In genomic region chr2:239862613-239863012, GRCh38 we compare ENCODE assay signal across 26 cellular contexts.
"Had no signal": no experiment of that assay in that cellular context is flagged by ENCODE, and none has a peak within 500 bp of the region (broad histone marks: within the 10 kb centered on the region; RNA-seq: fewer than 3 reads in every experiment).

No MANE protein-coding gene starts in this region.

- H3K4me3 ChIP-seq: coronary artery, dorsolateral prefrontal cortex had no signal

- H3K9me3 Mint-ChIP-seq: activated CD4-positive, alpha-beta T cell treated with anti-CD3 and anti-CD28 coated beads, Interleukin-2, amount 10 ng/mL, durations not matched to agents 7 days and 5 days; activated T-cell treated with anti-CD3 and anti-CD28 coated beads, Interleukin-2, amount 50 U/mL, for 4 hours; activated T-helper 17 cell treated with anti-CD3 and anti-CD28 coated beads, Interleukin-2, amount 50 U/mL, for 72 hours; central memory CD8-positive, alpha-beta T cell; dendritic cell treated with granulocyte-macrophage colony-stimulating factor and Interleukin-4, amounts not matched to agents 40 ng/mL and 50 ng/mL, for 4 days had no signal

- H3K36me3 ChIP-seq: brain microvascular endothelial cell had no signal

- H3K27ac Mint-ChIP-seq: activated CD4-positive, alpha-beta T cell treated with anti-CD3 and anti-CD28 coated beads for 36 hours; activated CD4-positive, alpha-beta T cell treated with anti-CD3 and anti-CD28 coated beads, Interleukin-2, amount 10 ng/mL, durations not matched to agents 7 days and 5 days; activated naive CD8-positive, alpha-beta T cell; activated T-helper 17 cell treated with anti-CD3 and anti-CD28 coated beads, Interleukin-2, amount 50 U/mL, for 72 hours; dendritic cell treated with granulocyte-macrophage colony-stimulating factor and Interleukin-4, amounts not matched to agents 40 ng/mL and 50 ng/mL, for 4 days had no signal

- ATAC-seq: activated CD4-positive, alpha-beta T cell treated with anti-CD3 and anti-CD28 coated beads for 36 hours; activated T-cell treated with anti-CD3 and anti-CD28 coated beads, Interleukin-2, amount 50 U/mL, for 4 hours; activated T-helper 17 cell treated with anti-CD3 and anti-CD28 coated beads, Interleukin-2, amount 50 U/mL, for 72 hours had no signal

- H3K4me3 Mint-ChIP-seq: activated CD4-positive, alpha-beta T cell treated with anti-CD3 and anti-CD28 coated beads for 36 hours; activated CD4-positive, alpha-beta T cell treated with anti-CD3 and anti-CD28 coated beads, Interleukin-2, amount 10 ng/mL, durations not matched to agents 7 days and 5 days; activated naive CD8-positive, alpha-beta T cell; activated T-cell treated with anti-CD3 and anti-CD28 coated beads, Interleukin-2, amount 50 U/mL, for 4 hours; activated T-helper 17 cell treated with anti-CD3 and anti-CD28 coated beads, Interleukin-2, amount 50 U/mL, for 72 hours; central memory CD8-positive, alpha-beta T cell; dendritic cell treated with granulocyte-macrophage colony-stimulating factor and Interleukin-4, amounts not matched to agents 40 ng/mL and 50 ng/mL, for 4 days had no signal

- DNase-seq: activated CD4-positive, alpha-beta T cell treated with anti-CD3 and anti-CD28 coated beads for 36 hours; activated CD4-positive, alpha-beta T cell treated with anti-CD3 and anti-CD28 coated beads, Interleukin-2, amount 10 ng/mL, durations not matched to agents 7 days and 5 days; activated CD4-positive, alpha-beta T cell treated with anti-CD3 and anti-CD28 coated beads, Interleukin-2, amount 50 U/mL, for 48 hours; activated CD4-positive, CD25-positive, alpha-beta regulatory T cell; activated CD4-positive, CD25-positive, alpha-beta regulatory T cell treated with anti-CD3 and anti-CD28 coated beads, Interleukin-2, amount 50 U/mL, for 72 hours; activated CD8-positive, alpha-beta memory T cell treated with anti-CD3 and anti-CD28 coated beads for 24 hours; activated effector memory CD4-positive, alpha-beta T cell treated with Interleukin-2 at 50 U/mL for 16 hours; activated gamma-delta T cell treated with Interleukin-2 at 50 U/mL for 16 hours; activated naive CD4-positive, alpha-beta T cell treated with anti-CD3 and anti-CD28 coated beads, Interleukin-2, amount 50 U/mL, for 16 hours; activated naive CD4-positive, alpha-beta T cell treated with Interleukin-2 at 50 U/mL for 16 hours; activated T-cell treated with anti-CD3 and anti-CD28 coated beads, Interleukin-2, amount 50 U/mL, for 4 hours; amniotic stem cell; anterior cingulate cortex; brain microvascular endothelial cell; dorsolateral prefrontal cortex; effector memory CD4-positive, alpha-beta T cell; foreskin fibroblast; head of caudate nucleus; hypothalamus; T-helper 1 cell had no signal

- H3K27ac ChIP-seq: brain microvascular endothelial cell, coronary artery, dorsolateral prefrontal cortex, epithelial cell of prostate had no signal

- H3K27me3 ChIP-seq: brain microvascular endothelial cell, dorsolateral prefrontal cortex had no signal

- H3K27me3 Mint-ChIP-seq: activated CD4-positive, alpha-beta T cell treated with anti-CD3 and anti-CD28 coated beads for 36 hours; activated T-helper 17 cell treated with anti-CD3 and anti-CD28 coated beads, Interleukin-2, amount 50 U/mL, for 72 hours had no signal

- H3K36me3 Mint-ChIP-seq: activated naive CD8-positive, alpha-beta T cell had no signal
